Comparison of ENCODE assay signal across 10 cellular contexts in genomic region chr12:48107252-48107613, GRCh38. TPM values are rescaled to one million over a fixed set of nuclear protein-coding genes. Genes with fewer than 3 reads are reported as not detected.
DNase-seq lines count a peak whose midpoint lies in the region; ATAC-seq and TF ChIP-seq lines count a peak whose summit lies in the region.
"Had no signal": no experiment of that assay in that cellular context is flagged by ENCODE, and none has a peak within 500 bp of the region (broad histone marks: within the 10 kb centered on the region; RNA-seq: fewer than 3 reads in every experiment).

No MANE protein-coding gene starts in this region.

- peak overlapping the region; percentile 86 for H3K27ac Mint-ChIP-seq in activated CD8-positive, alpha-beta memory T cell treated with anti-CD3 and anti-CD28 coated beads, Interleukin-2, amount 10 ng/mL, durations not matched to agents 7 days and 5 days
- H3K27ac Mint-ChIP-seq in activated CD4-positive, alpha-beta T cell treated with anti-CD3 and anti-CD28 coated beads, Interleukin-2, amount 10 ng/mL, durations not matched to agents 24 days and 14 days, result no peak overlapping the region

- H3K4me1 Mint-ChIP-seq in activated CD8-positive, alpha-beta memory T cell treated with anti-CD3 and anti-CD28 coated beads, Interleukin-2, amount 10 ng/mL, durations not matched to agents 7 days and 5 days, result peaks cover 48% of the 10 kb centered on the region
- peaks cover 33% of the 10 kb centered on the region for H3K4me1 Mint-ChIP-seq in activated CD4-positive, alpha-beta T cell treated with anti-CD3 and anti-CD28 coated beads, Interleukin-2, amount 10 ng/mL, durations not matched to agents 24 days and 14 days

- H3K27ac ChIP-seq in OCI-LY3 (ENCODE audit: low read length) (peak overlapping the region; percentile 96), spleen (peak overlapping the region; percentile 92 to 97 (median 96))
- peak overlapping the region; percentile 98 for H3K27ac ChIP-seq in effector memory CD4-positive, alpha-beta T cell (ENCODE audit: insufficient read depth, low read length, poor library complexity, severe bottlenecking)

- intact Hi-C loops in spleen (cut with DNase I; ENCODE audit: low total_unique reads), result loop anchor here (10.0 kb wide), 1 partner anchor 48 kb away; the partner anchor contains the start of gene ASB8
- intact Hi-C loops in activated CD4-positive, alpha-beta T cell treated with anti-CD3 and anti-CD28 coated beads, Interleukin-2, amount 10 ng/mL, durations not matched to agents 24 days and 14 days (cut with micrococcal nuclease), result loop anchor here (2.0 to 5.0 kb wide), 3 partner anchors 58 to 892 kb away; partner anchors contain the start of gene VDR

- H3K4me3 ChIP-seq in OCI-LY3 (ENCODE audit: low read length) (peak overlapping the region; percentile 82), spleen (peak overlapping the region in 1 of 8 donors; percentile 83)
- no peak overlapping the region for H3K4me3 ChIP-seq in effector memory CD4-positive, alpha-beta T cell (ENCODE audit: insufficient read depth, low read depth, low read length, poor library complexity, severe bottlenecking)
- H3K4me3 ChIP-seq: mucosa of descending colon had no signal

- H3K9ac ChIP-seq in OCI-LY3 (ENCODE audit: low read length), result peak overlapping the region; percentile 97

- 66 to 82% (median 80%) methylated on average over 4 of the region's 4 CpGs for WGBS in spleen, 5 donors

- no peak for TF ChIP-seq POLR2A in spleen (IDR thresholded peaks at IDR 0.05)

- H3K4me2 ChIP-seq in OCI-LY3 (ENCODE audit: low read length), result peak overlapping the region; percentile 94

- H3K9me3 ChIP-seq in OCI-LY3 (ENCODE audit: insufficient read depth, low read length) (no peaks in the 10 kb centered on the region), spleen (no peaks in the 10 kb centered on the region)
- no peaks in the 10 kb centered on the region for H3K9me3 ChIP-seq in effector memory CD4-positive, alpha-beta T cell (ENCODE audit: control insufficient read depth, low read length)
- H3K9me3 ChIP-seq: mucosa of descending colon had no signal

- CTCF ChIA-PET in activated CD8-positive, alpha-beta memory T cell treated with anti-CD3 and anti-CD28 coated beads, Interleukin-2, amount 10 ng/mL, durations not matched to agents 7 days and 5 days (lab: Charles Lee), result interaction anchor here (0.5 to 3.3 kb wide), 5 partner anchors 12 to 80 kb away, joined by 3 to 13 read pairs (median 5); partner anchors contain the start of genes ASB8, CCDC184 and PFKM

- H3K27me3 Mint-ChIP-seq in activated CD8-positive, alpha-beta memory T cell treated with anti-CD3 and anti-CD28 coated beads, Interleukin-2, amount 10 ng/mL, durations not matched to agents 7 days and 5 days, result no peaks in the 10 kb centered on the region
- peaks cover 6% of the 10 kb centered on the region for H3K27me3 Mint-ChIP-seq in activated CD4-positive, alpha-beta T cell treated with anti-CD3 and anti-CD28 coated beads, Interleukin-2, amount 10 ng/mL, durations not matched to agents 24 days and 14 days

- DNase-seq in activated CD8-positive, alpha-beta memory T cell treated with anti-CD3 and anti-CD28 coated beads, Interleukin-2, amount 10 ng/mL, durations not matched to agents 7 days and 5 days, result no peak
- DNase-seq in activated CD8-positive, alpha-beta memory T cell treated with anti-CD3 and anti-CD28 coated beads, Interleukin-2, amount 50 U/mL, for 48 hours, result no peak
- DNase-seq in effector memory CD4-positive, alpha-beta T cell, result no peak
- DNase-seq in spleen, result no peak
- no peak for DNase-seq in midbrain (lab: John Stamatoyannopoulos, UW)
- no peak for DNase-seq in activated CD4-positive, alpha-beta T cell treated with anti-CD3 and anti-CD28 coated beads, Interleukin-2, amount 10 ng/mL, durations not matched to agents 24 days and 14 days
- DNase-seq: mucosa of descending colon, NCI-H510A had no signal

- no peak for ATAC-seq in activated CD8-positive, alpha-beta memory T cell treated with anti-CD3 and anti-CD28 coated beads, Interleukin-2, amount 10 ng/mL, durations not matched to agents 7 days and 5 days
- no peak for ATAC-seq in GM21723 (IDR thresholded peaks at IDR 0.05; ENCODE audit: unreplicated experiment)
- ATAC-seq: mucosa of descending colon had no signal

- H2AFZ ChIP-seq in OCI-LY3 (ENCODE audit: low read depth, low read length), result no peak overlapping the region; the same call in 1 of the 2 replicates

- H3K79me2 ChIP-seq in OCI-LY3 (ENCODE audit: low read length), result peaks cover 44% of the 10 kb centered on the region

- H3K36me3 ChIP-seq in OCI-LY3 (replicated peaks; ENCODE audit: low read depth, low read length), result no peaks in the 10 kb centered on the region
- no peaks in the 10 kb centered on the region for H3K36me3 ChIP-seq in effector memory CD4-positive, alpha-beta T cell (ENCODE audit: control insufficient read depth, insufficient read depth, low read length)
- no peaks in the 10 kb centered on the region for H3K36me3 ChIP-seq in spleen

- peaks cover 4% of the 10 kb centered on the region for H3K36me3 Mint-ChIP-seq in activated CD8-positive, alpha-beta memory T cell treated with anti-CD3 and anti-CD28 coated beads, Interleukin-2, amount 10 ng/mL, durations not matched to agents 7 days and 5 days
- peaks cover 6% of the 10 kb centered on the region for H3K36me3 Mint-ChIP-seq in activated CD4-positive, alpha-beta T cell treated with anti-CD3 and anti-CD28 coated beads, Interleukin-2, amount 10 ng/mL, durations not matched to agents 24 days and 14 days (ENCODE audit: low read depth)

- no peaks in the 10 kb centered on the region for H4K20me1 ChIP-seq in OCI-LY3 (ENCODE audit: insufficient read depth, low read length)

- H3K4me1 ChIP-seq in OCI-LY3 (ENCODE audit: low read length) (peaks cover 23% of the 10 kb centered on the region), spleen (peaks cover 16 to 47% (median 30%) of the 10 kb centered on the region in 6 donors)
- H3K4me1 ChIP-seq in effector memory CD4-positive, alpha-beta T cell (ENCODE audit: control insufficient read depth, insufficient read depth, low read length, poor library complexity, severe bottlenecking), result peaks cover 20% of the 10 kb centered on the region

- H3K27me3 ChIP-seq in OCI-LY3 (ENCODE audit: low read depth, low read length) (no peaks in the 10 kb centered on the region), spleen (replicated peaks in 1 of 7) (no peaks in the 10 kb centered on the region)
- no peaks in the 10 kb centered on the region for H3K27me3 ChIP-seq in effector memory CD4-positive, alpha-beta T cell (replicated peaks; ENCODE audit: control insufficient read depth, insufficient read depth, low read length, poor library complexity, severe bottlenecking)

- TF ChIP-seq CTCF in OCI-LY3 (IDR thresholded peaks at IDR 0.05; ENCODE audit: low read depth, low read length) (no peak), spleen (IDR thresholded peaks at IDR 0.05 in 8 of 11, conservative IDR thresholded peaks at IDR 0.05 in 3 of 11) (no peak)

- no peaks in the 10 kb centered on the region for H3K9me3 Mint-ChIP-seq in activated CD8-positive, alpha-beta memory T cell treated with anti-CD3 and anti-CD28 coated beads, Interleukin-2, amount 10 ng/mL, durations not matched to agents 7 days and 5 days (ENCODE audit: low read depth)
- no peaks in the 10 kb centered on the region for H3K9me3 Mint-ChIP-seq in activated CD4-positive, alpha-beta T cell treated with anti-CD3 and anti-CD28 coated beads, Interleukin-2, amount 10 ng/mL, durations not matched to agents 24 days and 14 days

- peak overlapping the region; percentile 89 for H3K4me3 Mint-ChIP-seq in activated CD8-positive, alpha-beta memory T cell treated with anti-CD3 and anti-CD28 coated beads, Interleukin-2, amount 10 ng/mL, durations not matched to agents 7 days and 5 days
- H3K4me3 Mint-ChIP-seq in activated CD4-positive, alpha-beta T cell treated with anti-CD3 and anti-CD28 coated beads, Interleukin-2, amount 10 ng/mL, durations not matched to agents 24 days and 14 days, result no peak overlapping the region

RNA-seq across cellular contexts. Expression of gene SENP1, which starts 1.4 kb away (rescaled TPM):
- total RNA-seq in activated CD8-positive, alpha-beta memory T cell treated with anti-CD3 and anti-CD28 coated beads, Interleukin-2, amount 10 ng/mL, durations not matched to agents 7 days and 5 days, result 10 to 100 TPM; 41.3 to 54.8 TPM
- 10 to 100 TPM; 23.3 to 37.4 (median 26.1) TPM for total RNA-seq in spleen
- polyA plus RNA-seq in spleen, result 1 to 10 TPM; 3.7 to 4.7 (median 4.1) TPM
- total RNA-seq in activated CD4-positive, alpha-beta T cell treated with anti-CD3 and anti-CD28 coated beads, Interleukin-2, amount 10 ng/mL, durations not matched to agents 24 days and 14 days, result 55.4 and 58.6 TPM in 2 replicates

RNA-seq across cellular contexts. Expression of gene PFKM, which starts 11.9 kb away (rescaled TPM):
- 10 to 100 TPM; 25.0 to 28.3 TPM for total RNA-seq in activated CD8-positive, alpha-beta memory T cell treated with anti-CD3 and anti-CD28 coated beads, Interleukin-2, amount 10 ng/mL, durations not matched to agents 7 days and 5 days
- 10 to 100 TPM; 27.7 to 52.5 (median 36.9) TPM for total RNA-seq in spleen
- 10 to 100 TPM; 13.6 to 22.1 (median 18.0) TPM for polyA plus RNA-seq in spleen
- total RNA-seq in activated CD4-positive, alpha-beta T cell treated with anti-CD3 and anti-CD28 coated beads, Interleukin-2, amount 10 ng/mL, durations not matched to agents 24 days and 14 days, result 87.3 and 93.2 TPM in 2 replicates

RNA-seq across cellular contexts. Expression of gene ASB8, which starts 50.1 kb away (rescaled TPM):
- 10 to 100 TPM; 40.2 to 43.1 TPM for total RNA-seq in activated CD8-positive, alpha-beta memory T cell treated with anti-CD3 and anti-CD28 coated beads, Interleukin-2, amount 10 ng/mL, durations not matched to agents 7 days and 5 days
- 10 to 100 TPM; 34.7 to 48.8 (median 40.2) TPM for total RNA-seq in spleen
- polyA plus RNA-seq in spleen, result 10 to 100 TPM; 15.7 to 19.4 (median 17.1) TPM
- 30.0 and 35.8 TPM in 2 replicates for total RNA-seq in activated CD4-positive, alpha-beta T cell treated with anti-CD3 and anti-CD28 coated beads, Interleukin-2, amount 10 ng/mL, durations not matched to agents 24 days and 14 days
